17 cellular contexts compared by ENCODE assay signal in the genomic region with DNA sequence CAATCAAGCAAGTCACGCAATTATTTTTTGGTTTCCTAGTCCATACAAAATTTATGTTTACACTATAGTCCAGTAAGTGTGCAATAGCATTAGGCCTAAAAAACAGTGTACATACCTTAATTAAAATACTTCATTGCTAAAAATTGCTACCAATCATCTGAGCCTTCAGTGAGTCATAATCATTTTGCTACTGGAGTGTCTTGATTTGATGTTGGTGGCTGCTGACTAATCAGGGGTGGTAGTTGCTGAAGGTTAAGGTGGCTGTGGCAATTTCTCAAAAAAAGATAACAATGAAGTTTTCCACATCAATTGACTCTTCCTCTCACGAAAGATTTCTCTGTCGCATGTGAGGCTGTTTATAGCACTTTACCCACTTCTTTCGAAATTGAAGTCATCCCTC.
DNase-seq lines count a peak whose midpoint lies in the region; ATAC-seq, FAIRE-seq and TF ChIP-seq lines count a peak whose summit lies in the region.
"Had no signal": no experiment of that assay in that cellular context is flagged by ENCODE, and none has a peak within 500 bp of the region (broad histone marks: within the 10 kb centered on the region; RNA-seq: fewer than 3 reads in every experiment).

No MANE protein-coding gene starts in this region.

- no peaks in the 10 kb centered on the region for H3K27me3 ChIP-seq in bronchial epithelial cell (ENCODE audit: control insufficient read depth, insufficient read depth, low read length)
- H3K27me3 ChIP-seq: BLaER1 had no signal

- DNase-seq in GM04504 (ENCODE audit: low read depth): peak; percentile 27
- peak; percentile 65 for DNase-seq in NCI-H1436 treated with DMSO at 0.1 percent for 48 hours (lab: John Stamatoyannopoulos, UW)
- DNase-seq in bronchial epithelial cell (ENCODE audit: low read depth): peak; percentile 44
- DNase-seq in immature natural killer cell: no peak
- DNase-seq in endothelial cell (ENCODE audit: low spot score): no peak
- DNase-seq in HT-29 (ENCODE audit: low spot score): no peak
- DNase-seq: KBM-7, MM.1S, NCI-H1105, NCI-H187 treated with DMSO at 0.1 percent for 48 hours, NCI-H446 treated with DMSO at 0.1 percent for 48 hours, NCI-H774, Right ventricle myocardium superior had no signal

- ATAC-seq in HG03175 (IDR thresholded peaks at IDR 0.05; ENCODE audit: unreplicated experiment): no peak
- ATAC-seq: Panc1 had no signal

- no peaks in the 10 kb centered on the region for H3K36me3 Mint-ChIP-seq in immature natural killer cell
- no peaks in the 10 kb centered on the region for H3K36me3 Mint-ChIP-seq in endothelial cell (ENCODE audit: low read depth, unreplicated experiment)

- no peak overlapping the region for H3K4me3 ChIP-seq in bronchial epithelial cell (ENCODE audit: low read depth, low read length)
- H3K4me3 ChIP-seq: BLaER1 had no signal

- H3K9me3 Mint-ChIP-seq in immature natural killer cell (peaks cover 3 to 44% (median 12%) of the 10 kb centered on the region in 6 donors), endothelial cell (ENCODE audit: unreplicated experiment) (no peaks in the 10 kb centered on the region)

- no peaks in the 10 kb centered on the region for H3K36me3 ChIP-seq in bronchial epithelial cell (ENCODE audit: control insufficient read depth, insufficient read depth, low read length)
- H3K36me3 ChIP-seq: BLaER1 had no signal

- no peak overlapping the region for H3K27ac Mint-ChIP-seq in immature natural killer cell
- H3K27ac Mint-ChIP-seq in endothelial cell (ENCODE audit: unreplicated experiment): no peak overlapping the region

- TF ChIP-seq CTCF in bronchial epithelial cell (IDR thresholded peaks at IDR 0.05; ENCODE audit: insufficient read depth, low read length, severe bottlenecking): no peak
- TF ChIP-seq CTCF in endothelial cell (IDR thresholded peaks at IDR 0.05; ENCODE audit: unreplicated experiment): no peak

- H3K27me3 Mint-ChIP-seq in immature natural killer cell (ENCODE audit: low read depth in 3 of 3) (peaks cover 0 to 4% (median 0%) of the 10 kb centered on the region in 3 donors), endothelial cell (ENCODE audit: unreplicated experiment) (no peaks in the 10 kb centered on the region)

- FAIRE-seq in bronchial epithelial cell (lab: Jason Lieb, UNC): no peak
- FAIRE-seq in islet of Langerhans (lab: Jason Lieb, UNC): peak; percentile 9

- no peak overlapping the region for H3K4me3 Mint-ChIP-seq in immature natural killer cell
- H3K4me3 Mint-ChIP-seq in endothelial cell (ENCODE audit: unreplicated experiment): no peak overlapping the region

- H3K4me1 Mint-ChIP-seq in immature natural killer cell (no peaks in the 10 kb centered on the region), endothelial cell (ENCODE audit: unreplicated experiment) (no peaks in the 10 kb centered on the region)

Comparison
In these comparisons a context has a peak if more than half of its experiments do, and no peak if none do; other contexts are left out.
1. DNase-seq: peak in GM04504 (single experiment), NCI-H1436 treated with DMSO at 0.1 percent for 48 hours (single experiment) and bronchial epithelial cell (single experiment); none in immature natural killer cell (0 of 3), endothelial cell (single experiment) and HT-29 (single experiment).